Comparison of ENCODE assay signal across 8 cellular contexts in genomic region chr15:43511012-43511885, GRCh38. TPM values are rescaled to one million over a fixed set of nuclear protein-coding genes. Genes with fewer than 3 reads are reported as not detected.
DNase-seq lines count a peak whose midpoint lies in the region; ATAC-seq, FAIRE-seq and TF ChIP-seq lines count a peak whose summit lies in the region.

No MANE protein-coding gene starts in this region.

- intact Hi-C loops in stomach (cut with DNase I; ENCODE audit: low total_unique reads): no loop called here

- peak overlapping the region; percentile 98 for H3K27ac ChIP-seq in angular gyrus (ENCODE audit: low read depth, low read length)
- H3K27ac ChIP-seq in stomach: peak overlapping the region in 3 of 5 donors; percentile 71 to 82 (median 82)

- TF ChIP-seq POLR2A in stomach (IDR thresholded peaks at IDR 0.05): no peak

- H3K9me3 ChIP-seq in stomach: no peaks in the 10 kb centered on the region

- peaks cover 21 to 45% (median 33%) of the 10 kb centered on the region in 4 donors for H3K4me1 ChIP-seq in stomach

- no peak for FAIRE-seq in GM19239 (lab: Jason Lieb, UNC)

- H3K27me3 ChIP-seq in BJ (ENCODE audit: control insufficient read depth, insufficient read depth, low read length): no peaks in the 10 kb centered on the region
- H3K27me3 ChIP-seq in stomach: no peaks in the 10 kb centered on the region

- peak overlapping the region; percentile 42 for H3K4me3 ChIP-seq in BJ (ENCODE audit: low read depth, low read length)
- peak overlapping the region; percentile 49 to 72 (median 58) for H3K4me3 ChIP-seq in stomach

- H3K36me3 ChIP-seq in BJ (ENCODE audit: control insufficient read depth, insufficient read depth, low read length) (no peaks in the 10 kb centered on the region), stomach (no peaks in the 10 kb centered on the region)

- TF ChIP-seq EP300 in stomach (IDR thresholded peaks at IDR 0.05): no peak

- 6 to 11% (median 7%) methylated on average over 24 to 39 of the region's 39 CpGs for WGBS in stomach, 5 donors

- CTCF ChIA-PET in BJ (lab: Yijun Ruan, JAX): interaction anchor here (0.6 to 4.5 kb wide), 8 partner anchors 11 to 972 kb away, joined by 3 to 32 read pairs (median 4); no protein-coding TSS in a partner anchor

- TF ChIP-seq CTCF in BJ (IDR thresholded peaks at IDR 0.05; ENCODE audit: insufficient read depth, low read depth, low read length) (peak; percentile 41), stomach (IDR thresholded peaks at IDR 0.05) (peak in 1 of 7 experiments; percentile 11)

- ATAC-seq in GM18868 (IDR thresholded peaks at IDR 0.05; ENCODE audit: unreplicated experiment): peak; percentile 20

- POLR2A ChIA-PET in BJ (lab: Charles Lee): interaction anchor here (0.6 to 1.3 kb wide), 2 partner anchors 33 to 44 kb away, joined by 4 read pairs; no protein-coding TSS in a partner anchor

- DNase-seq in BJ (ENCODE audit: low read depth) (no peak), NCI-H748 (lab: John Stamatoyannopoulos, UW; ENCODE audit: unreplicated experiment) (peak; percentile 76), left kidney (ENCODE audit: low read depth, low spot score) (peak; percentile 71), stomach (no peak), GM19239 (ENCODE audit: insufficient read length, low spot score) (no peak), NCI-H774 (lab: John Stamatoyannopoulos, UW) (no peak)

RNA-seq across cellular contexts. Expression of gene MAP1A, which starts 6.2 kb away (rescaled TPM):
- polyA plus RNA-seq in BJ (2011; rRNA removed) (32.9 and 54.0 TPM in 2 replicates), stomach (1 to 10 TPM in 2 of 3 donors, under 1 TPM in 1; 0.61 to 2.2 (median 1.4) TPM)
- 112 and 123 TPM in 2 replicates for polyA minus RNA-seq in BJ (2011; rRNA and poly(A)+ RNA removed)
- 10 to 100 TPM in 1 of 5 donors, 1 to 10 TPM in 4; 4.8 to 10.1 (median 5.9) TPM for total RNA-seq in stomach

RNA-seq across cellular contexts. Expression of gene TP53BP1, which starts 18.3 kb away (rescaled TPM):
- polyA plus RNA-seq in BJ (2011; rRNA removed) (48.3 and 59.9 TPM in 2 replicates), stomach (1 to 10 TPM; 3.3 to 9.0 (median 3.8) TPM)
- 65.6 and 101 TPM in 2 replicates for polyA minus RNA-seq in BJ (2011; rRNA and poly(A)+ RNA removed)
- total RNA-seq in stomach: 10 to 100 TPM; 11.1 to 85.7 (median 26.7) TPM

Comparison
In these comparisons a context has a peak if more than half of its experiments do, and no peak if none do; other contexts are left out.
1. DNase-seq: peak in NCI-H748 (single experiment) and left kidney (single experiment); none in BJ (single experiment), stomach (single experiment), GM19239 (single experiment) and NCI-H774 (single experiment).
2. RNA of gene MAP1A, which starts 6.2 kb away (polyA plus RNA-seq): 32.9 to 54.0 TPM in BJ; 0.61 to 2.2 TPM in stomach; every median in the first group is over 10 times any median in the second.